8 cellular contexts compared by ENCODE assay signal in genomic region chr19:6372594-6373095, GRCh38. TPM values are rescaled to one million over a fixed set of nuclear protein-coding genes. Genes with fewer than 3 reads are reported as not detected.
DNase-seq lines count a peak whose midpoint lies in the region; ATAC-seq and TF ChIP-seq lines count a peak whose summit lies in the region.

ALKBH7 (plus strand) TSS chr19:6372794; CDS start chr19:6372821, 27 bp downstream.

- H3K27me3 ChIP-seq in duodenal mucosa (ENCODE audit: control insufficient read depth in 1 of 2, insufficient read depth in 2 of 2, low read length in 2 of 2) (no peaks in the 10 kb centered on the region), liver (ENCODE audit: control insufficient read depth in 4 of 4, insufficient read depth in 4 of 4, low read length in 3 of 4) (no peaks in the 10 kb centered on the region)

- DNase-seq in C1 segment of cervical spinal cord (lab: John Stamatoyannopoulos, UW) (peak; percentile 78 to 99 (median 94)), NCI-H774 (lab: John Stamatoyannopoulos, UW) (peak; percentile 99)
- peak; percentile 99 for DNase-seq in activated CD8-positive, alpha-beta T cell treated with anti-CD3 and anti-CD28 coated beads for 36 hours
- DNase-seq in stimulated activated CD4-positive, alpha-beta T cell treated with anti-CD3 and anti-CD28 coated beads, Interleukin-4, amount 100 ng/mL, for 1 hour: peak; percentile 91

- H3K4me1 Mint-ChIP-seq in activated CD8-positive, alpha-beta T cell treated with anti-CD3 and anti-CD28 coated beads for 36 hours (ENCODE audit: low read depth): peaks cover 10% of the 10 kb centered on the region

- peak within 1 kb of the TSS; percentile 83 for H3K4me3 Mint-ChIP-seq in activated CD8-positive, alpha-beta T cell treated with anti-CD3 and anti-CD28 coated beads for 36 hours

- TF ChIP-seq RAD21 in liver (IDR thresholded peaks at IDR 0.05): no peak

- peak; percentile 69 for ATAC-seq in GM19397 (IDR thresholded peaks at IDR 0.05; ENCODE audit: unreplicated experiment)
- ATAC-seq in HG03565 (IDR thresholded peaks at IDR 0.05; ENCODE audit: unreplicated experiment): peak; percentile 68
- ATAC-seq in activated CD8-positive, alpha-beta T cell treated with anti-CD3 and anti-CD28 coated beads for 36 hours: peak; percentile 78

- H3K9me3 ChIP-seq in duodenal mucosa (ENCODE audit: control insufficient read depth in 1 of 2, low read length in 2 of 2) (no peaks in the 10 kb centered on the region), liver (ENCODE audit: control insufficient read depth in 4 of 4, low read length in 3 of 4) (no peaks in the 10 kb centered on the region)

- peak within 1 kb of the TSS; percentile 92 for H3K27ac Mint-ChIP-seq in activated CD8-positive, alpha-beta T cell treated with anti-CD3 and anti-CD28 coated beads for 36 hours

- no peak for TF ChIP-seq CTCF in activated CD8-positive, alpha-beta T cell treated with anti-CD3 and anti-CD28 coated beads for 36 hours (IDR thresholded peaks at IDR 0.05)
- TF ChIP-seq CTCF in liver (IDR thresholded peaks at IDR 0.05; ENCODE audit: low read depth, low read length, missing input control): no peak

- H3K36me3 ChIP-seq in duodenal mucosa (ENCODE audit: control insufficient read depth in 1 of 2, insufficient read depth in 2 of 2, low read length in 2 of 2) (peaks cover 0 to 26% of the 10 kb centered on the region in 2 donors), liver (ENCODE audit: control insufficient read depth in 4 of 4, insufficient read depth in 3 of 4, low read depth in 1 of 4, low read length in 3 of 4) (peaks cover 2 to 13% (median 10%) of the 10 kb centered on the region in 4 donors)

- H3K9me3 Mint-ChIP-seq in activated CD8-positive, alpha-beta T cell treated with anti-CD3 and anti-CD28 coated beads for 36 hours: no peaks in the 10 kb centered on the region

- H3K27ac ChIP-seq in duodenal mucosa (ENCODE audit: low read depth, low read length): peak within 1 kb of the TSS; percentile 100
- peak within 1 kb of the TSS; percentile 98 to 99 for H3K27ac ChIP-seq in liver (ENCODE audit: low read depth in 1 of 2, low read length in 2 of 2)

- WGBS in liver: under 1% methylated on average over 47 of the region's 47 CpGs

- H3K9ac ChIP-seq in duodenal mucosa (ENCODE audit: low read depth in 1 of 2, low read length in 2 of 2): peak within 1 kb of the TSS; percentile 77 to 89
- H3K9ac ChIP-seq in liver (ENCODE audit: low read depth in 1 of 2, low read length in 2 of 2): peak within 1 kb of the TSS; percentile 46 to 62

- H3K4me3 ChIP-seq in duodenal mucosa (ENCODE audit: low read depth in 1 of 2, low read length in 2 of 2) (peak within 1 kb of the TSS; percentile 84 to 87), liver (ENCODE audit: low read depth in 1 of 3, low read length in 3 of 3) (peak within 1 kb of the TSS; percentile 49 to 79 (median 70))

- H3K4me1 ChIP-seq in duodenal mucosa (ENCODE audit: control insufficient read depth in 1 of 2, insufficient read depth in 2 of 2, low read length in 2 of 2): peaks cover 7 to 14% of the 10 kb centered on the region in 2 donors
- H3K4me1 ChIP-seq in liver (ENCODE audit: control insufficient read depth in 4 of 4, insufficient read depth in 4 of 4, low read length in 3 of 4): peaks cover 2 to 14% (median 4%) of the 10 kb centered on the region in 4 donors

- intact Hi-C loops in activated CD8-positive, alpha-beta T cell treated with anti-CD3 and anti-CD28 coated beads for 36 hours (cut with micrococcal nuclease): no loop called here

- no peaks in the 10 kb centered on the region for H3K27me3 Mint-ChIP-seq in activated CD8-positive, alpha-beta T cell treated with anti-CD3 and anti-CD28 coated beads for 36 hours

- H3K36me3 Mint-ChIP-seq in activated CD8-positive, alpha-beta T cell treated with anti-CD3 and anti-CD28 coated beads for 36 hours (ENCODE audit: low read depth): peaks cover 7% of the 10 kb centered on the region

- CTCF ChIA-PET in activated CD8-positive, alpha-beta T cell treated with anti-CD3 and anti-CD28 coated beads for 36 hours (lab: Charles Lee): interaction anchor here (1.2 to 1.5 kb wide), 2 partner anchors 10 to 39 kb away, joined by 5 to 9 read pairs; no protein-coding TSS in a partner anchor

- POLR2A ChIA-PET in activated CD8-positive, alpha-beta T cell treated with anti-CD3 and anti-CD28 coated beads for 36 hours (lab: Charles Lee): interaction anchor here (0.9 to 3.8 kb wide), 4 partner anchors 10 to 15 kb away, joined by 4 to 20 read pairs (median 4); partner anchors contain the start of gene CLPP

TF ChIP-seq in liver, 16 proteins besides CTCF, POLR2A, EP300 and RAD21:
- TF ChIP-seq RXRA (IDR thresholded peaks at IDR 0.05) (peak; percentile 22 to 66), HNF4G (IDR thresholded peaks at IDR 0.05) (no peak), HNF4A (conservative IDR thresholded peaks at IDR 0.05) (peak in 1 of 2 donors; percentile 37), FOXA2 (IDR thresholded peaks at IDR 0.05) (no peak), ZBTB33 (IDR thresholded peaks at IDR 0.05) (no peak), SP1 (IDR thresholded peaks at IDR 0.05) (peak; percentile 89), TAF1 (conservative IDR thresholded peaks at IDR 0.05) (no peak), ATF3 (IDR thresholded peaks at IDR 0.05) (no peak), REST (IDR thresholded peaks at IDR 0.05) (peak; percentile 12), JUND (IDR thresholded peaks at IDR 0.05) (peak in 1 of 2 donors; percentile 56), NR2F2 (IDR thresholded peaks at IDR 0.05) (peak; percentile 87), YY1 (IDR thresholded peaks at IDR 0.05) (peak; percentile 79), EGR1 (IDR thresholded peaks at IDR 0.05; ENCODE audit: low read depth in 2 of 2) (peak; percentile 82 to 87), MAX (IDR thresholded peaks at IDR 0.05) (peak; percentile 37), GABPA (IDR thresholded peaks at IDR 0.05 in 1 of 2, conservative IDR thresholded peaks at IDR 0.05 in 1 of 2) (peak in 1 of 2 donors; percentile 56), FOXA1 (IDR thresholded peaks at IDR 0.05) (no peak)
TF ChIP-seq in liver: peak in this region for 10.

RNA-seq across cellular contexts. Expression of gene ALKBH7, which starts in this region (rescaled TPM):
- total RNA-seq in activated CD8-positive, alpha-beta T cell treated with anti-CD3 and anti-CD28 coated beads for 36 hours: 10 to 100 TPM; 34.9 to 40.1 TPM
- 10 to 100 TPM; 29.9 to 35.5 TPM for total RNA-seq in liver
- polyA plus RNA-seq in liver: 10 to 100 TPM; 66.8 to 99.7 TPM

Comparison
In these comparisons a context has a peak if more than half of its experiments do, and no peak if none do; other contexts are left out.
1. Peak in every context shown above with its lines: DNase-seq, ATAC-seq, H3K4me3 ChIP-seq and H3K27ac ChIP-seq.